Comparison of ENCODE assay signal across 8 cellular contexts in the genomic region with DNA sequence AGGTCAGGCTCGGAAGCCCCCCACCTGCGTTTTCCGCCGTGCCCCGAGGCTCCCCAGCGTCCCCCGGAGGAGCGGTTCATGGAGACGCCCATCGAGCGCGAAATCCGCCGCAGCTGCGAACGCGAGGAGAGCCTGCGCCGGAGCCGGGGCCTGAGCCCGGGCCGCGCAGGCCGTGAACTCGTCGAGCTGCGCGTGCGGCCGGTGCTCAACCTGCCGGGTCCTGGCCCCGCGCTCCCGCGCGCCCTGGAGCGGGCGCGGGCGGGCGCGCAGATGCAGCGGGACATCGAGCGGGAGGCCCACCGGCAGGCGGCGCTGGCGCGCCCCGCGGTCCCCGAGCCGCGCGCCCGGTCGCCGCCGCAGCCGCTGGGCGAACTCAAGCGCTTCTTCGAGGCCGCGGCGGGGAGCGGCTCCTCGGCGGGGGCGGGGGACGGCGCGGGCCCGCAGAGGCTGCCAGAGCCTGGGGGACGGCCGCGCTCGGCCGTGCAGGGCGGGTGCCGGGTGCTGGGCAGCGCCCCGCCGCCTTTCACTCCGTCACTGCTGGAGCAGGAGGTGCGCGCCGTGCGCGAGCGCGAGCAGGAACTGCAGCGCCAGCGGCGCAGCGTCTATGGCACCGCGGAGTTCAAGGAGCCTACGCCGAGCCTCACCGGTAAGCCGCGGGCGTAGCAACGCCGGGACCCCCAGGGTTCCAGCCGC. TPM values are rescaled to one million over a fixed set of nuclear protein-coding genes. Genes with fewer than 3 reads are reported as not detected.
DNase-seq lines count a peak whose midpoint lies in the region; ATAC-seq, FAIRE-seq and TF ChIP-seq lines count a peak whose summit lies in the region.

No MANE protein-coding gene starts in this region.

- H3K4me3 ChIP-seq in LNCaP clone FGC (ENCODE audit: low read depth, low read length): peak overlapping the region; percentile 62
- H3K4me3 ChIP-seq in astrocyte (ENCODE audit: insufficient read depth, low read depth, low read length): peak overlapping the region; percentile 59
- H3K4me3 ChIP-seq in hepatocyte: peak overlapping the region; percentile 96
- H3K4me3 ChIP-seq in retinal pigment epithelial cell (ENCODE audit: low read length): peak overlapping the region; percentile 70

- H3K27me3 Mint-ChIP-seq in T-helper 17 cell (no peaks in the 10 kb centered on the region), astrocyte (ENCODE audit: low read depth, unreplicated experiment) (peaks cover 8% of the 10 kb centered on the region)

- no peaks in the 10 kb centered on the region for H4K20me1 ChIP-seq in astrocyte (ENCODE audit: insufficient read depth, low read length)
- H4K20me1 ChIP-seq in hepatocyte (ENCODE audit: insufficient read depth, poor library complexity, severe bottlenecking): no peaks in the 10 kb centered on the region

- H3K27me3 ChIP-seq in astrocyte (ENCODE audit: insufficient read depth, low read length) (no peaks in the 10 kb centered on the region), hepatocyte (no peaks in the 10 kb centered on the region)

- H3K27ac ChIP-seq in astrocyte (ENCODE audit: low read depth, low read length) (no peak overlapping the region), hepatocyte (peak overlapping the region; percentile 85)

- H3K4me1 Mint-ChIP-seq in T-helper 17 cell: peaks cover 16% of the 10 kb centered on the region
- H3K4me1 Mint-ChIP-seq in astrocyte (ENCODE audit: low read depth, unreplicated experiment): peaks cover 8% of the 10 kb centered on the region

- 2% methylated on average over 50 of the region's 108 CpGs for WGBS in hepatocyte (ENCODE audit: low lambda C conversion rate, missing lambda C conversion rate)

- H3K27ac Mint-ChIP-seq in T-helper 17 cell (peak overlapping the region; percentile 95), astrocyte (ENCODE audit: unreplicated experiment) (no peak overlapping the region)

- H3K79me2 ChIP-seq in astrocyte (ENCODE audit: insufficient read depth, low read length) (no peaks in the 10 kb centered on the region), hepatocyte (peaks cover 22% of the 10 kb centered on the region)

- peaks cover 1% of the 10 kb centered on the region for H3K9me3 Mint-ChIP-seq in astrocyte (ENCODE audit: unreplicated experiment)

- peak overlapping the region; percentile 94 for H3K4me2 ChIP-seq in astrocyte (ENCODE audit: low read length)
- H3K4me2 ChIP-seq in hepatocyte: peak overlapping the region; percentile 99

- peak overlapping the region; percentile 65 for H3K9ac ChIP-seq in astrocyte (ENCODE audit: low read length)

- no peaks in the 10 kb centered on the region for H3K9me2 ChIP-seq in hepatocyte (replicated peaks; ENCODE audit: insufficient read depth)

- peak overlapping the region; percentile 82 for H2AFZ ChIP-seq in astrocyte (ENCODE audit: low read depth, low read length)
- H2AFZ ChIP-seq in hepatocyte: peak overlapping the region; percentile 76

- H3K36me3 Mint-ChIP-seq in T-helper 17 cell (ENCODE audit: low read depth) (no peaks in the 10 kb centered on the region), astrocyte (ENCODE audit: low read depth, unreplicated experiment) (peaks cover 4% of the 10 kb centered on the region)

- FAIRE-seq in astrocyte (lab: Jason Lieb, UNC): no peak

- H3K4me1 ChIP-seq in astrocyte (ENCODE audit: insufficient read depth, low read length) (peaks cover 19% of the 10 kb centered on the region), hepatocyte (ENCODE audit: insufficient read depth) (peaks cover 14% of the 10 kb centered on the region)

- H3K4me3 Mint-ChIP-seq in T-helper 17 cell (peak overlapping the region; percentile 97), astrocyte (ENCODE audit: unreplicated experiment) (peak overlapping the region; percentile 90)

- H3K9me3 ChIP-seq in T-helper 17 cell (ENCODE audit: control insufficient read depth, low read length, poor library complexity, severe bottlenecking) (no peaks in the 10 kb centered on the region), astrocyte (ENCODE audit: insufficient read depth, low read depth, low read length) (no peaks in the 10 kb centered on the region), hepatocyte (ENCODE audit: low read depth) (no peaks in the 10 kb centered on the region)

- peak; percentile 76 for TF ChIP-seq CTCF in LNCaP clone FGC (IDR thresholded peaks at IDR 0.05; ENCODE audit: control insufficient read depth, extremely low read depth, insufficient read depth)
- TF ChIP-seq CTCF in astrocyte (IDR thresholded peaks at IDR 0.05; ENCODE audit: insufficient read depth, low read depth, low read length): peak; percentile 23
- no peak for TF ChIP-seq CTCF in hepatocyte (IDR thresholded peaks at IDR 0.05; ENCODE audit: poor library complexity)
- TF ChIP-seq CTCF in retinal pigment epithelial cell (conservative IDR thresholded peaks at IDR 0.05; ENCODE audit: low read depth, low read length): peak; percentile 16

- DNase-seq in D341Med (ENCODE audit: low spot score): peak; percentile 93
- peak; percentile 47 for DNase-seq in LNCaP clone FGC (ENCODE audit: low read depth)
- peak; percentile 70 to 84 (median 72) for DNase-seq in T-helper 17 cell
- DNase-seq in astrocyte (ENCODE audit: low read depth): peak; percentile 77
- peak; percentile 91 for DNase-seq in hepatocyte (ENCODE audit: low spot score)
- DNase-seq in retinal pigment epithelial cell (ENCODE audit: low read depth): no peak

- H3K36me3 ChIP-seq in astrocyte (ENCODE audit: insufficient read depth, low read length) (no peaks in the 10 kb centered on the region), hepatocyte (replicated peaks; ENCODE audit: insufficient read depth, low read depth) (no peaks in the 10 kb centered on the region)

- ATAC-seq in GM21390 (IDR thresholded peaks at IDR 0.05; ENCODE audit: unreplicated experiment): peak; percentile 50
- peak; percentile 81 for ATAC-seq in T-helper 17 cell
- ATAC-seq in HG03457 (IDR thresholded peaks at IDR 0.05; ENCODE audit: unreplicated experiment): no peak

RNA-seq across cellular contexts. Expression of a gene that starts 0.8 kb away (rescaled TPM):
- total RNA-seq in T-helper 17 cell: 1 to 10 TPM in 1 of 2 donors, under 1 TPM in 1; 0.65 to 1.3 TPM
- total RNA-seq in astrocyte: 0.70 and 0.79 TPM in 2 replicates
- total RNA-seq in hepatocyte: 3.7 and 4.9 TPM in 2 replicates
- 12.5 and 13.1 TPM in 2 replicates for polyA plus RNA-seq in hepatocyte

RNA-seq across cellular contexts. Expression of a gene that starts 11.5 kb away (rescaled TPM):
- total RNA-seq in T-helper 17 cell (not detected), astrocyte (1.2 and 1.6 TPM in 2 replicates), hepatocyte (2.1 and 2.3 TPM in 2 replicates)
- 2.3 and 3.4 TPM in 2 replicates for polyA plus RNA-seq in hepatocyte

RNA-seq across cellular contexts. Expression of a gene that starts 12.2 kb away (rescaled TPM):
- total RNA-seq in T-helper 17 cell: under 1 TPM; 0.22 to 0.31 TPM
- not detected in 2 replicates for total RNA-seq in astrocyte
- total RNA-seq in hepatocyte: not detected in 2 replicates
- polyA plus RNA-seq in hepatocyte: not detected in 2 replicates

RNA-seq across cellular contexts. Expression of a gene that starts 17.2 kb away (rescaled TPM):
- total RNA-seq in T-helper 17 cell (10 to 100 TPM; 24.8 to 25.3 TPM), astrocyte (36.8 and 41.7 TPM in 2 replicates), hepatocyte (25.6 and 35.8 TPM in 2 replicates)
- 44.8 and 45.6 TPM in 2 replicates for polyA plus RNA-seq in hepatocyte

RNA-seq across cellular contexts. Expression of a gene that starts 41.8 kb away (rescaled TPM):
- total RNA-seq in T-helper 17 cell: 10 to 100 TPM; 39.6 to 51.6 TPM
- total RNA-seq in astrocyte: 5.7 and 6.3 TPM in 2 replicates
- total RNA-seq in hepatocyte: 1.9 and 2.0 TPM in 2 replicates
- polyA plus RNA-seq in hepatocyte: 1.7 and 2.3 TPM in 2 replicates
